In the genomic region with DNA sequence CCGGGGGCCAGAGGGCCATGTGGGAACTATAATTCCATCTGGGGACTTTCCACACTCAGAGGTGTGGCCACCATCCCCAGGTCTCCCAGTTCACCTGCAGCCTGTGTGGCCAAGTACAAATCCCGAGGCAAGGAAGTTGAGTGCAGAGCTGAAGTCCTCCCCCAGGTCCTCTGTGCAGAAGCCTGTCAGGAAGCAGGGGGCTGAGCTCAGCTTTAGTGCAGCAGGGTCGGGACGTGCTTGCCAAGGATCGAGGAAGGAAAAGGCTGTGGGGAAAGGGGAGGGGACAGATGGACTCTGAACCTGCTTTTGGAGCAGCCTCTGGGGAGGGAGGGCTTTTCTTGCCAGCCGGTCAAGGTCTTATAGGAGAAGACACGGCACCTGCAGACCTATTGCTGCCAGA, we compare ENCODE assay signal across 26 cellular contexts.
"Had no signal": no experiment of that assay in that cellular context is flagged by ENCODE, and none has a peak within 500 bp of the region (broad histone marks: within the 10 kb centered on the region; RNA-seq: fewer than 3 reads in every experiment).

No MANE protein-coding gene starts in this region.

- H3K9me3 Mint-ChIP-seq: activated B cell treated with CpG ODN at 0.5 μM for 24 hours; activated CD4-positive, alpha-beta memory T cell treated with anti-CD3 and anti-CD28 coated beads for 36 hours; activated naive CD8-positive, alpha-beta T cell treated with anti-CD3 and anti-CD28 coated beads, Interleukin-2, amount 50 U/mL, for 24 hours; stimulated activated effector memory CD8-positive, alpha-beta T cell treated with anti-CD3 and anti-CD28 coated beads, Interleukin-12 subunit alpha, Interleukin-12 subunit beta, amount 100 ng/mL, for 72 hours; T-helper 1 cell treated with Interleukin-12 subunit alpha and Interleukin-12 subunit beta and Interleukin-4 antibody, amounts not matched to agents 30 μg/mL and 1 μg/mL, for 36 hours had no signal

- ATAC-seq: activated naive CD8-positive, alpha-beta T cell treated with anti-CD3 and anti-CD28 coated beads, Interleukin-2, amount 50 U/mL, for 24 hours; gastroesophageal sphincter; heart left ventricle; left lobe of liver; lower lobe of right lung; naive thymus-derived CD4-positive, alpha-beta T cell; stimulated activated effector memory CD8-positive, alpha-beta T cell treated with anti-CD3 and anti-CD28 coated beads, Interleukin-12 subunit alpha, Interleukin-12 subunit beta, amount 100 ng/mL, for 72 hours had no signal

- H3K4me3 ChIP-seq: esophagus squamous epithelium, gastroesophageal sphincter, heart left ventricle, lower lobe of right lung, right lobe of liver, skin epidermis, stomach, uterus had no signal

- H3K27ac ChIP-seq: esophagus squamous epithelium, gastroesophageal sphincter, heart left ventricle, lower lobe of right lung, neutrophil, parathyroid adenoma, right lobe of liver, skin epidermis, stomach, uterus had no signal

- H3K27me3 ChIP-seq: right lobe of liver, uterus had no signal

- H3K4me1 Mint-ChIP-seq: activated B cell treated with CpG ODN at 0.5 μM for 24 hours; activated naive CD8-positive, alpha-beta T cell treated with anti-CD3 and anti-CD28 coated beads, Interleukin-2, amount 50 U/mL, for 24 hours; naive thymus-derived CD4-positive, alpha-beta T cell; stimulated activated effector memory CD8-positive, alpha-beta T cell treated with anti-CD3 and anti-CD28 coated beads, Interleukin-12 subunit alpha, Interleukin-12 subunit beta, amount 100 ng/mL, for 72 hours had no signal

- H3K36me3 Mint-ChIP-seq: activated CD4-positive, alpha-beta memory T cell treated with anti-CD3 and anti-CD28 coated beads for 36 hours; naive thymus-derived CD4-positive, alpha-beta T cell; stimulated activated effector memory CD8-positive, alpha-beta T cell treated with anti-CD3 and anti-CD28 coated beads, Interleukin-12 subunit alpha, Interleukin-12 subunit beta, amount 100 ng/mL, for 72 hours had no signal

- H3K9me3 ChIP-seq: esophagus squamous epithelium, gastroesophageal sphincter, heart left ventricle, lower lobe of right lung, neutrophil, right lobe of liver, stomach, uterus had no signal

- DNase-seq: activated B cell treated with CpG ODN at 0.5 μM for 24 hours; activated CD4-positive, alpha-beta memory T cell treated with anti-CD3 and anti-CD28 coated beads for 36 hours; activated CD4-positive, alpha-beta T cell treated with anti-CD3 and anti-CD28 coated beads for 4 hours; activated effector memory CD4-positive, alpha-beta T cell treated with anti-CD3 and anti-CD28 coated beads, Interleukin-2, amount 50 U/mL, for 16 hours; activated naive CD4-positive, alpha-beta T cell treated with anti-CD3 and anti-CD28 coated beads, Interleukin-2, amount 50 U/mL, for 16 hours; activated naive CD8-positive, alpha-beta T cell treated with anti-CD3 and anti-CD28 coated beads, Interleukin-2, amount 50 U/mL, for 24 hours; dermis blood vessel endothelial cell; effector memory CD4-positive, alpha-beta T cell; esophagus squamous epithelium; heart left ventricle; lower lobe of right lung; mesendoderm; naive thymus-derived CD4-positive, alpha-beta T cell; right lobe of liver; stimulated activated CD4-positive, alpha-beta T cell treated with anti-CD3 and anti-CD28 coated beads, Interleukin-2, amount 100 ng/mL, for 24 hours; stomach; T1000; trophoblast cell; uterus had no signal

- H3K36me3 ChIP-seq: esophagus squamous epithelium, gastroesophageal sphincter, heart left ventricle, lower lobe of right lung, neutrophil, right lobe of liver, stomach, uterus had no signal

- H3K4me3 Mint-ChIP-seq: activated B cell treated with CpG ODN at 0.5 μM for 24 hours; activated CD4-positive, alpha-beta memory T cell treated with anti-CD3 and anti-CD28 coated beads for 36 hours; activated naive CD8-positive, alpha-beta T cell treated with anti-CD3 and anti-CD28 coated beads, Interleukin-2, amount 50 U/mL, for 24 hours; naive thymus-derived CD4-positive, alpha-beta T cell; stimulated activated effector memory CD8-positive, alpha-beta T cell treated with anti-CD3 and anti-CD28 coated beads, Interleukin-12 subunit alpha, Interleukin-12 subunit beta, amount 100 ng/mL, for 72 hours; T-helper 1 cell treated with Interleukin-12 subunit alpha and Interleukin-12 subunit beta and Interleukin-4 antibody, amounts not matched to agents 30 μg/mL and 1 μg/mL, for 36 hours had no signal

- H3K27ac Mint-ChIP-seq: activated B cell treated with CpG ODN at 0.5 μM for 24 hours; activated CD4-positive, alpha-beta memory T cell treated with anti-CD3 and anti-CD28 coated beads for 36 hours; activated naive CD8-positive, alpha-beta T cell treated with anti-CD3 and anti-CD28 coated beads, Interleukin-2, amount 50 U/mL, for 24 hours; naive thymus-derived CD4-positive, alpha-beta T cell; stimulated activated effector memory CD8-positive, alpha-beta T cell treated with anti-CD3 and anti-CD28 coated beads, Interleukin-12 subunit alpha, Interleukin-12 subunit beta, amount 100 ng/mL, for 72 hours; T-helper 1 cell treated with Interleukin-12 subunit alpha and Interleukin-12 subunit beta and Interleukin-4 antibody, amounts not matched to agents 30 μg/mL and 1 μg/mL, for 36 hours had no signal

- H3K4me1 ChIP-seq: esophagus squamous epithelium, gastroesophageal sphincter, heart left ventricle, lower lobe of right lung, parathyroid adenoma, right lobe of liver, uterus had no signal
